Comparison of ENCODE assay signal across 8 cellular contexts in the genomic region with DNA sequence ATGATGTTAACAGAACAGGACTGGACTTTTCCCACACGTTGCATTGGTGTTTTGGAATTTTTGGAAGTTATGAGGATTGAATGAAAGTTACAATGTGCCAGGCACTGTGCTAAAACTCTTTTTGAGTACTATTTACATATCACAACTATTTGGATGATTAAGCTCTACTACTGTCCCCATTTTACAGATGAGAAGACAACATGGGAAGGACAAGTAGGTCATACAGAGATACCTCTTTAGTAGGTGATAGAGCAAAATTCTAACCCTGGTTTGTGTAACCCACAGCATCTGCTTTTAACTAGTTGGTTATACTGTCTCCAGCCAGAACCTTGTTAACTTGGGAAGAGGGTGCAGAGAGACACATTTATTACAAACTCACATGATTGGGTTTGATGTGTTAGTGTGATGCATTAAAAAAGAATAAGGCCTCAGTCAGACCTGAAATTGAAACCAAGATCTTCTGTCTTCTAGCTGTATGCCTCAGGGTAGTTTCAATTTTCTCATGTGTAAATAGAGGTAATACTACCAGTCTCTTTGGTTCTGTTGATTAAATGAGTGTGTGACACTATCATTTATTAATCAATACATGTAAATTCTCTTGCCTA. TPM values are rescaled to one million over a fixed set of nuclear protein-coding genes. Genes with fewer than 3 reads are reported as not detected.
DNase-seq lines count a peak whose midpoint lies in the region; ATAC-seq, FAIRE-seq and TF ChIP-seq lines count a peak whose summit lies in the region.

No MANE protein-coding gene starts in this region.

- BruUV-seq in Panc1 (replicated peaks; lab: Mats Ljungman, UMichigan): TSS peak; percentile 67

- H3K36me3 ChIP-seq in HAP-1 (replicated peaks) (peaks cover 32% of the 10 kb centered on the region), Panc1 (ENCODE audit: control insufficient read depth, insufficient read depth, low read length) (peaks cover 30% of the 10 kb centered on the region), lower lobe of right lung (peaks cover 46% of the 10 kb centered on the region), testis (ENCODE audit: low read depth, missing control alignments) (no peaks in the 10 kb centered on the region)

- DNase-seq in GM18507 (ENCODE audit: extremely low spot score, insufficient read length, low read depth) (no peak), HAP-1 (ENCODE audit: low spot score in 2 of 2) (no peak), Panc1 (ENCODE audit: low read depth, low spot score) (no peak), lower lobe of right lung (no peak), HEK293T (ENCODE audit: extremely low spot score) (no peak), testis (no peak)
- DNase-seq in stimulated activated CD4-positive, alpha-beta T cell treated with anti-CD3 and anti-CD28 coated beads, Interleukin-15, amount 100 ng/mL, for 24 hours: no peak

- peaks cover 29% of the 10 kb centered on the region for H3K4me1 ChIP-seq in HAP-1
- peaks cover 14% of the 10 kb centered on the region for H3K4me1 ChIP-seq in Panc1 (ENCODE audit: control insufficient read depth, insufficient read depth, low read length)
- H3K4me1 ChIP-seq in lower lobe of right lung: peaks cover 44% of the 10 kb centered on the region
- peaks cover 12% of the 10 kb centered on the region for H3K4me1 ChIP-seq in testis

- intact Hi-C loops in Panc1 (cut with micrococcal nuclease; ENCODE audit: unreplicated experiment) (no loop called here), lower lobe of right lung (cut with DNase I) (no loop called here), testis (cut with DNase I; ENCODE audit: low total_unique reads) (no loop called here)

- 17 to 28% methylated on average over 1 of the region's 1 CpG for WGBS in testis, 2 donors

- no peak for ATAC-seq in Panc1
- ATAC-seq in lower lobe of right lung: no peak
- ATAC-seq in GM21737 (IDR thresholded peaks at IDR 0.05; ENCODE audit: unreplicated experiment): no peak

- peak; percentile 57 for FAIRE-seq in GM18507 (lab: Jason Lieb, UNC)

- no peak for TF ChIP-seq CTCF in Panc1 (IDR thresholded peaks at IDR 0.05)
- no peak for TF ChIP-seq CTCF in lower lobe of right lung (IDR thresholded peaks at IDR 0.05)
- no peak for TF ChIP-seq CTCF in testis (IDR thresholded peaks at IDR 0.05)

- H3K27me3 ChIP-seq in HAP-1 (ENCODE audit: low read depth) (no peaks in the 10 kb centered on the region), Panc1 (ENCODE audit: control insufficient read depth, insufficient read depth, low read length) (0 out of 2 replicates have a peak, but pooled peaks cover 3% of the 10 kb centered on the region), lower lobe of right lung (ENCODE audit: low read depth) (no peaks in the 10 kb centered on the region), testis (no peaks in the 10 kb centered on the region)

- CTCF ChIA-PET in Panc1 (lab: Charles Lee) (interaction anchor here (0.5 to 1.2 kb wide), 2 partner anchors 39 to 276 kb away, joined by 3 read pairs; no protein-coding TSS in a partner anchor), HEK293T (lab: Yijun Ruan, JAX) (interaction anchor here (1.1 kb wide), 1 partner anchor 39 kb away, joined by 3 read pairs; no protein-coding TSS in a partner anchor)

- H3K27ac ChIP-seq in Panc1 (ENCODE audit: low read length) (peak overlapping the region; percentile 99), lower lobe of right lung (no peak overlapping the region), testis (peak overlapping the region in 1 of 2 donors; percentile 91)

- H3K4me3 ChIP-seq in HAP-1 (peak overlapping the region; percentile 74), Panc1 (ENCODE audit: low read depth in 2 of 2, low read length in 2 of 2) (peak overlapping the region; percentile 90 to 95), lower lobe of right lung (peak overlapping the region; percentile 80), testis (no peak overlapping the region)

- in situ Hi-C loops in HAP-1 (cut with MboI; ENCODE audit: low sequenced_read_pairs) (no loop called here), Panc1 (cut with HindIII; ENCODE audit: low pct_unique_long_range_greater_than_20kb, low sequenced_read_pairs) (no loop called here)

- H3K9me3 ChIP-seq in HAP-1 (no peaks in the 10 kb centered on the region), Panc1 (ENCODE audit: control insufficient read depth, insufficient read depth, low read depth, low read length) (no peaks in the 10 kb centered on the region), lower lobe of right lung (no peaks in the 10 kb centered on the region), testis (no peaks in the 10 kb centered on the region)

- POLR2A ChIA-PET in Panc1 (lab: Charles Lee): interaction anchor here (0.5 to 0.7 kb wide), 2 partner anchors 102 to 202 kb away, joined by 3 to 5 read pairs; no protein-coding TSS in a partner anchor
- POLR2A ChIA-PET in HEK293T (lab: Yijun Ruan, JAX): interaction anchor here (2.9 kb wide), 1 partner anchor 30 kb away, joined by 31 read pairs; no protein-coding TSS in a partner anchor

- no peak for TF ChIP-seq POLR2A in testis (IDR thresholded peaks at IDR 0.05)

TF ChIP-seq in HEK293T, 16 proteins besides CTCF, POLR2A, EP300 and RAD21:
- TF ChIP-seq FOXA1 (IDR thresholded peaks at IDR 0.05): no peak
- TF ChIP-seq HDGF (IDR thresholded peaks at IDR 0.05; ENCODE audit: borderline replicate concordance): no peak
- TF ChIP-seq SUZ12 (IDR thresholded peaks at IDR 0.05): no peak
- no peak for TF ChIP-seq ELF4 (IDR thresholded peaks at IDR 0.05)
- TF ChIP-seq SP1 (IDR thresholded peaks at IDR 0.05): no peak
- TF ChIP-seq FOXK2 (IDR thresholded peaks at IDR 0.05): no peak
- TF ChIP-seq ZNF384 (IDR thresholded peaks at IDR 0.05): no peak
- TF ChIP-seq BHLHE40 (IDR thresholded peaks at IDR 0.05; ENCODE audit: borderline replicate concordance): no peak
- TF ChIP-seq L3MBTL2 (conservative IDR thresholded peaks at IDR 0.05): no peak
- no peak for TF ChIP-seq LEF1 (IDR thresholded peaks at IDR 0.05; ENCODE audit: borderline replicate concordance)
- TF ChIP-seq NFRKB (IDR thresholded peaks at IDR 0.05): no peak
- TF ChIP-seq, protein P1, sequence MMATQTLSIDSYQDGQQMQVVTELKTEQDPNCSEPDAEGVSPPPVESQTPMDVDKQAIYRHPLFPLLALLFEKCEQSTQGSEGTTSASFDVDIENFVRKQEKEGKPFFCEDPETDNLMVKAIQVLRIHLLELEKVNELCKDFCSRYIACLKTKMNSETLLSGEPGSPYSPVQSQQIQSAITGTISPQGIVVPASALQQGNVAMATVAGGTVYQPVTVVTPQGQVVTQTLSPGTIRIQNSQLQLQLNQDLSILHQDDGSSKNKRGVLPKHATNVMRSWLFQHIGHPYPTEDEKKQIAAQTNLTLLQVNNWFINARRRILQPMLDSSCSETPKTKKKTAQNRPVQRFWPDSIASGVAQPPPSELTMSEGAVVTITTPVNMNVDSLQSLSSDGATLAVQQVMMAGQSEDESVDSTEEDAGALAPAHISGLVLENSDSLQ (IDR thresholded peaks at IDR 0.05): no peak
- TF ChIP-seq CTBP1 (IDR thresholded peaks at IDR 0.05; ENCODE audit: borderline replicate concordance): no peak
- TF ChIP-seq FOXM1 (IDR thresholded peaks at IDR 0.05; ENCODE audit: borderline replicate concordance): no peak
- TF ChIP-seq ARNT (IDR thresholded peaks at IDR 0.05): no peak
- TF ChIP-seq TARDBP (IDR thresholded peaks at IDR 0.05): no peak

RNA-seq across cellular contexts. Expression of a gene that starts 1.4 kb away (rescaled TPM):
- total RNA-seq in Panc1 (2021; ENCODE audit: unreplicated experiment) (208 TPM), lower lobe of right lung (100 TPM), testis (100 to 1,000 TPM; 113 to 117 TPM)
- 749 TPM for polyA plus RNA-seq in Panc1 (2012; ENCODE audit: insufficient read length)
- 279 TPM for polyA plus RNA-seq in testis (ENCODE audit: insufficient read depth, low read depth, low replicate concordance)

Comparison
In these comparisons a context has a peak if more than half of its experiments do, and no peak if none do; other contexts are left out.
1. H3K4me3 ChIP-seq: peak in HAP-1 (single experiment), Panc1 (2 of 2) and lower lobe of right lung (single experiment); none in testis (0 of 2).